1 cellular context compared by ENCODE assay signal in genomic region chr16:77236063-77236511, GRCh38.
TF ChIP-seq lines count a peak whose summit lies in the region.

No MANE protein-coding gene starts in this region.

TF ChIP-seq in K562, 482 proteins besides CTCF, POLR2A, EP300 and RAD21 (continued from another document and continues in another):
- TF ChIP-seq ZBTB11 (CRISPR knock-in tag; IDR thresholded peaks at IDR 0.05) (no peak), ATF7 (IDR thresholded peaks at IDR 0.05) (peak; percentile 76), RB1 (IDR thresholded peaks at IDR 0.05; ENCODE audit: low read depth) (peak; percentile 73; the same call in 1 of the 2 replicates), SLC30A9 (CRISPR knock-in tag; IDR thresholded peaks at IDR 0.05) (no peak), SREBF2 (CRISPR knock-in tag; IDR thresholded peaks at IDR 0.05) (no peak), SMAD3 (CRISPR knock-in tag; conservative IDR thresholded peaks at IDR 0.05) (no peak), GMEB1 (CRISPR knock-in tag; IDR thresholded peaks at IDR 0.05) (no peak), SNRNP70 (optimal IDR thresholded peaks at IDR 0.05; ENCODE audit: low read depth, low read length) (no peak), CHCHD3 (CRISPR knock-in tag; IDR thresholded peaks at IDR 0.05) (no peak), ZBTB5 (IDR thresholded peaks at IDR 0.05) (no peak), ZBTB40 (IDR thresholded peaks at IDR 0.05) (no peak), ZBTB40 (CRISPR knock-in tag; IDR thresholded peaks at IDR 0.05) (no peak), ZKSCAN1 (IDR thresholded peaks at IDR 0.05; ENCODE audit: low read depth, low read length) (0 out of 2 replicates have a peak, but pooled peaks have one; percentile 56), PCBP2 (IDR thresholded peaks at IDR 0.05; ENCODE audit: low read depth, low read length, poor library complexity, severe bottlenecking) (no peak), ID3 (CRISPR knock-in tag; IDR thresholded peaks at IDR 0.05) (no peak), ID3 (tag; IDR thresholded peaks at IDR 0.05) (no peak), HMBOX1 (IDR thresholded peaks at IDR 0.05) (no peak), ASH1L (IDR thresholded peaks at IDR 0.05; ENCODE audit: borderline replicate concordance, low read depth, partially characterized antibody) (no peak), ZNF146 (CRISPR knock-in tag; IDR thresholded peaks at IDR 0.05; ENCODE audit: unreplicated experiment) (no peak), HNRNPUL1 (IDR thresholded peaks at IDR 0.05; ENCODE audit: low read length) (no peak), SMAD2 (IDR thresholded peaks at IDR 0.05; ENCODE audit: low read depth, low read length) (no peak), KLF6 (CRISPR knock-in tag; IDR thresholded peaks at IDR 0.05; ENCODE audit: borderline replicate concordance) (no peak), ZBTB12 (CRISPR knock-in tag; IDR thresholded peaks at IDR 0.05) (no peak), PHF20 (IDR thresholded peaks at IDR 0.05; ENCODE audit: partially characterized antibody) (no peak), PCBP1 (IDR thresholded peaks at IDR 0.05; ENCODE audit: low read depth, low read length, poor library complexity, severe bottlenecking) (no peak), ILF3 (IDR thresholded peaks at IDR 0.05; ENCODE audit: borderline replicate concordance) (no peak), USF2 (CRISPR knock-in tag; IDR thresholded peaks at IDR 0.05) (no peak), EGR1 (conservative IDR thresholded peaks at IDR 0.05) (no peak), BHLHE40 (IDR thresholded peaks at IDR 0.05; ENCODE audit: low read length) (0 out of 2 replicates have a peak, but pooled peaks have one; percentile 18), MXD1 (CRISPR knock-in tag; IDR thresholded peaks at IDR 0.05; ENCODE audit: borderline replicate concordance, poor library complexity, severe bottlenecking) (no peak), JUND (IDR thresholded peaks at IDR 0.05; ENCODE audit: borderline replicate concordance, low read depth, low read length) (peak; percentile 68), JUND (tag; IDR thresholded peaks at IDR 0.05; ENCODE audit: borderline replicate concordance, low read depth, low read length) (no peak; the same call in 2 of the 3 replicates), HIVEP1 (CRISPR knock-in tag; IDR thresholded peaks at IDR 0.05) (no peak), HINFP (tag; conservative IDR thresholded peaks at IDR 0.05; ENCODE audit: low read depth) (no peak), NFRKB (IDR thresholded peaks at IDR 0.05; ENCODE audit: low read depth) (no peak)
